ENCODE assay signal across 8 cellular contexts in the genomic region with DNA sequence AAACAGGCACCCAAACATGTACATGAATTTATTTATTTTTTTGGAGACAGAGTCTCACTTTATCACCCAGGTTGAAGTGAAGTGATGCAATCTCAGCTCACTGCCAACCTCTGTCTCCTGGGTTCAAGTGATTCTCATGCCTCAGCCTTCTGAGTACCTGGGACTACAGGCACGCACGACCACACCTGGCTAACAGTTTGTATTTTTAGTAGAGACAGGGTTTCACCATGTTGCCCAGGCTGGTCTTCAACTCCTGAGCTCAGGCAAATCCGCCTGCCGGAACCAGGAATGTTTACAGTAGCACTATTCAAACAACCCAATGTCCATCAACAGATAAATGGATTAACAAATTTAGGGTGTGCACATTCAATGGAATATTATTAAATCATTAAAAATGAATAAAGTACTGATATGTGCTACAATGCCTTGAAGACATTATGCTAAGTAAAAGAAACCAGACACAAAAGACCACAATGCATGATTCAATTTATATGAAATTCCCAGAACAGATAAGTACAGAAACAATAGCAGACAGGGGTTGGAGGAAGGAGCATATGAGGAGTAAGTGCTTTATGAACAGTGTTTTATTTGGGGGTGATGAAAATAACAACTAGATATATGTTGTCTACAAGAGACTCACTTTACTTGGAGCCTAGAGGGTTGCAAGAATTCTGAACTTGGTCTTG. TPM values are rescaled to one million over a fixed set of nuclear protein-coding genes. Genes with fewer than 3 reads are reported as not detected.
DNase-seq lines count a peak whose midpoint lies in the region; ATAC-seq, FAIRE-seq and TF ChIP-seq lines count a peak whose summit lies in the region.

No MANE protein-coding gene starts in this region.

- DNase-seq in CD8-positive, alpha-beta T cell: no peak
- DNase-seq in Karpas-422: no peak
- DNase-seq in breast epithelium (ENCODE audit: low spot score in 2 of 2): no peak
- DNase-seq in naive thymus-derived CD4-positive, alpha-beta T cell: no peak
- DNase-seq in urothelium cell line (ENCODE audit: low spot score): no peak
- DNase-seq in NCI-H187 treated with DMSO at 0.1 percent for 48 hours (lab: John Stamatoyannopoulos, UW): no peak
- DNase-seq in OCI-M2 (lab: John Stamatoyannopoulos, UW; ENCODE audit: unreplicated experiment): no peak

- peaks cover 13% of the 10 kb centered on the region for H3K4me1 ChIP-seq in CD8-positive, alpha-beta T cell (ENCODE audit: insufficient read depth, low read length)
- H3K4me1 ChIP-seq in Karpas-422 (ENCODE audit: low read length) (peaks cover 17% of the 10 kb centered on the region), breast epithelium (peaks cover 0 to 4% of the 10 kb centered on the region in 2 donors)
- peaks cover 11 to 13% of the 10 kb centered on the region in 2 donors for H3K4me1 ChIP-seq in naive thymus-derived CD4-positive, alpha-beta T cell (ENCODE audit: control insufficient read depth in 2 of 2, insufficient read depth in 2 of 2, low read length in 2 of 2)

- H3K4me3 Mint-ChIP-seq in CD8-positive, alpha-beta T cell: peak overlapping the region; percentile 99
- H3K4me3 Mint-ChIP-seq in naive thymus-derived CD4-positive, alpha-beta T cell: peak overlapping the region; percentile 97 to 99 (median 98)

- peaks cover 7% of the 10 kb centered on the region for H3K9me3 Mint-ChIP-seq in CD8-positive, alpha-beta T cell
- peaks cover 0 to 27% (median 9%) of the 10 kb centered on the region in 11 donors for H3K9me3 Mint-ChIP-seq in naive thymus-derived CD4-positive, alpha-beta T cell

- H3K4me1 Mint-ChIP-seq in CD8-positive, alpha-beta T cell (ENCODE audit: low read depth): peaks cover 32% of the 10 kb centered on the region
- H3K4me1 Mint-ChIP-seq in naive thymus-derived CD4-positive, alpha-beta T cell: peaks cover 20 to 45% (median 38%) of the 10 kb centered on the region in 7 donors

- peaks cover 68% of the 10 kb centered on the region for H3K79me2 ChIP-seq in Karpas-422 (ENCODE audit: low read length)

- peaks cover 29% of the 10 kb centered on the region for H3K36me3 Mint-ChIP-seq in CD8-positive, alpha-beta T cell
- H3K36me3 Mint-ChIP-seq in naive thymus-derived CD4-positive, alpha-beta T cell: peaks cover 12 to 28% (median 25%) of the 10 kb centered on the region in 5 donors

- no peak overlapping the region for H3K27ac ChIP-seq in CD8-positive, alpha-beta T cell (ENCODE audit: low read depth, low read length)
- H3K27ac ChIP-seq in Karpas-422 (ENCODE audit: low read length): peak overlapping the region; percentile 64; the same call in 1 of the 2 replicates
- H3K27ac ChIP-seq in breast epithelium: no peak overlapping the region
- no peak overlapping the region for H3K27ac ChIP-seq in naive thymus-derived CD4-positive, alpha-beta T cell (ENCODE audit: low read depth, low read length)

- TF ChIP-seq POLR2A in breast epithelium (IDR thresholded peaks at IDR 0.05): no peak

- peaks cover 9% of the 10 kb centered on the region for H3K36me3 ChIP-seq in CD8-positive, alpha-beta T cell (ENCODE audit: insufficient read depth, low read length)
- peaks cover 9% of the 10 kb centered on the region; the same call in 1 of the 2 replicates for H3K36me3 ChIP-seq in Karpas-422 (ENCODE audit: insufficient read depth, low read length)
- no peaks in the 10 kb centered on the region for H3K36me3 ChIP-seq in breast epithelium
- H3K36me3 ChIP-seq in naive thymus-derived CD4-positive, alpha-beta T cell (ENCODE audit: control insufficient read depth in 2 of 3, insufficient read depth in 3 of 3, low read length in 3 of 3): peaks cover 0 to 12% (median 0%) of the 10 kb centered on the region in 3 experiments

- no peaks in the 10 kb centered on the region for H3K27me3 ChIP-seq in CD8-positive, alpha-beta T cell (ENCODE audit: insufficient read depth, low read length)
- no peaks in the 10 kb centered on the region for H3K27me3 ChIP-seq in Karpas-422 (ENCODE audit: low read length)
- no peaks in the 10 kb centered on the region for H3K27me3 ChIP-seq in breast epithelium
- no peaks in the 10 kb centered on the region for H3K27me3 ChIP-seq in naive thymus-derived CD4-positive, alpha-beta T cell (ENCODE audit: control insufficient read depth in 2 of 2, insufficient read depth in 2 of 2, low read length in 2 of 2)

- H3K27ac Mint-ChIP-seq in CD8-positive, alpha-beta T cell: peak overlapping the region; percentile 10
- peak overlapping the region; percentile 94 to 100 (median 98) for H3K27ac Mint-ChIP-seq in naive thymus-derived CD4-positive, alpha-beta T cell

- peak overlapping the region; percentile 85 for H3K4me3 ChIP-seq in CD8-positive, alpha-beta T cell (ENCODE audit: low read depth, low read length)
- H3K4me3 ChIP-seq in Karpas-422 (ENCODE audit: low read length) (peak overlapping the region; percentile 92), breast epithelium (peak overlapping the region in 2 of 3 donors; percentile 83 to 92)
- peak overlapping the region; percentile 95 for H3K4me3 ChIP-seq in naive thymus-derived CD4-positive, alpha-beta T cell (ENCODE audit: low read length)

- no peak for ATAC-seq in CD8-positive, alpha-beta T cell
- no peak for ATAC-seq in naive thymus-derived CD4-positive, alpha-beta T cell
- no peak for ATAC-seq in GM19035 (IDR thresholded peaks at IDR 0.05; ENCODE audit: unreplicated experiment)

- CTCF ChIA-PET in CD8-positive, alpha-beta T cell (lab: Charles Lee): interaction anchor here (1.0 to 3.8 kb wide), 2 partner anchors 28 to 108 kb away, joined by 5 to 15 read pairs; no protein-coding TSS in a partner anchor
- CTCF ChIA-PET in naive thymus-derived CD4-positive, alpha-beta T cell (lab: Charles Lee): interaction anchor here (0.9 to 2.6 kb wide), 4 partner anchors 14 to 107 kb away, joined by 3 to 13 read pairs (median 4); no protein-coding TSS in a partner anchor

- no peak overlapping the region for H2AFZ ChIP-seq in Karpas-422 (ENCODE audit: low read length)

- H3K27me3 Mint-ChIP-seq in CD8-positive, alpha-beta T cell (ENCODE audit: low read depth): no peaks in the 10 kb centered on the region
- H3K27me3 Mint-ChIP-seq in naive thymus-derived CD4-positive, alpha-beta T cell: peaks cover 0 to 3% (median 0%) of the 10 kb centered on the region in 5 donors

- FAIRE-seq in urothelium cell line (lab: Jason Lieb, UNC): no peak

- TF ChIP-seq CTCF in CD8-positive, alpha-beta T cell (IDR thresholded peaks at IDR 0.05): no peak
- TF ChIP-seq CTCF in breast epithelium (IDR thresholded peaks at IDR 0.05): no peak

- H4K20me1 ChIP-seq in Karpas-422 (ENCODE audit: insufficient read depth, low read depth, low read length): peaks cover 7% of the 10 kb centered on the region; the same call in 1 of the 2 replicates

- no peaks in the 10 kb centered on the region for H3K9me3 ChIP-seq in CD8-positive, alpha-beta T cell (ENCODE audit: low read length)
- no peaks in the 10 kb centered on the region for H3K9me3 ChIP-seq in Karpas-422 (ENCODE audit: low read length)
- peaks cover 13 to 16% of the 10 kb centered on the region in 2 donors for H3K9me3 ChIP-seq in breast epithelium
- peaks cover 0 to 10% (median 0%) of the 10 kb centered on the region in 3 experiments for H3K9me3 ChIP-seq in naive thymus-derived CD4-positive, alpha-beta T cell (ENCODE audit: control insufficient read depth in 2 of 3, low read length in 3 of 3)

- H3K9ac ChIP-seq in Karpas-422 (ENCODE audit: low read length): peak overlapping the region; percentile 92

- intact Hi-C loops in CD8-positive, alpha-beta T cell (cut with DNase I, micrococcal nuclease): loop anchor here in 1 of 2 experiments (2.0 to 5.0 kb wide), 2 partner anchors 209 to 238 kb away; no protein-coding TSS in a partner anchor
- intact Hi-C loops in breast epithelium (cut with DNase I; ENCODE audit: low total_unique reads): no loop called here
- intact Hi-C loops in naive thymus-derived CD4-positive, alpha-beta T cell (cut with micrococcal nuclease): loop anchor here in 1 of 2 donors (5.0 kb wide), 3 partner anchors 37 to 707 kb away; a partner anchor contains a TSS

- peak overlapping the region; percentile 87 for H3K4me2 ChIP-seq in Karpas-422 (ENCODE audit: low read depth, low read length, poor library complexity, severe bottlenecking)

- POLR2A ChIA-PET in CD8-positive, alpha-beta T cell (lab: Charles Lee): interaction anchor here (0.6 to 3.8 kb wide), 5 partner anchors 9 to 209 kb away, joined by 3 to 20 read pairs (median 8); a partner anchor contains a TSS
- POLR2A ChIA-PET in naive thymus-derived CD4-positive, alpha-beta T cell (lab: Charles Lee): interaction anchor here (0.6 to 3.4 kb wide), 6 partner anchors 11 to 1025 kb away, joined by 3 to 19 read pairs (median 8); no protein-coding TSS in a partner anchor

- no peaks in the 10 kb centered on the region for H3K9me2 ChIP-seq in Karpas-422 (replicated peaks; ENCODE audit: insufficient read depth, low read length)

RNA-seq across cellular contexts. Expression of a gene that starts 1.3 kb away (rescaled TPM):
- 1 to 10 TPM; 9.4 TPM for total RNA-seq in CD8-positive, alpha-beta T cell
- total RNA-seq in Karpas-422 (2014; rRNA removed; shearing (Covaris generic); ENCODE audit: low replicate concordance): 16.9 and 32.3 TPM in 2 replicates
- total RNA-seq in breast epithelium: 10 to 100 TPM; 12.8 to 25.5 (median 23.3) TPM
- 10 to 100 TPM in 3 of 5 experiments, 1 to 10 TPM in 2; 9.2 to 30.1 (median 19.3) TPM for total RNA-seq in naive thymus-derived CD4-positive, alpha-beta T cell
- 10 to 100 TPM; 16.5 to 33.2 TPM for polyA plus RNA-seq in naive thymus-derived CD4-positive, alpha-beta T cell

RNA-seq across cellular contexts. Expression of a gene that starts 48.7 kb away (rescaled TPM):
- 10 to 100 TPM; 39.8 to 42.5 TPM for total RNA-seq in CD8-positive, alpha-beta T cell
- 12.8 and 24.7 TPM in 2 replicates for total RNA-seq in Karpas-422 (2014; rRNA removed; shearing (Covaris generic); ENCODE audit: low replicate concordance)
- 10 to 100 TPM; 20.8 to 32.2 (median 22.0) TPM for total RNA-seq in breast epithelium
- 10 to 100 TPM; 19.2 to 44.1 (median 25.3) TPM for total RNA-seq in naive thymus-derived CD4-positive, alpha-beta T cell
- polyA plus RNA-seq in naive thymus-derived CD4-positive, alpha-beta T cell: 1 to 10 TPM; 5.1 to 6.0 TPM
